25 cellular contexts compared by ENCODE assay signal in the genomic region with DNA sequence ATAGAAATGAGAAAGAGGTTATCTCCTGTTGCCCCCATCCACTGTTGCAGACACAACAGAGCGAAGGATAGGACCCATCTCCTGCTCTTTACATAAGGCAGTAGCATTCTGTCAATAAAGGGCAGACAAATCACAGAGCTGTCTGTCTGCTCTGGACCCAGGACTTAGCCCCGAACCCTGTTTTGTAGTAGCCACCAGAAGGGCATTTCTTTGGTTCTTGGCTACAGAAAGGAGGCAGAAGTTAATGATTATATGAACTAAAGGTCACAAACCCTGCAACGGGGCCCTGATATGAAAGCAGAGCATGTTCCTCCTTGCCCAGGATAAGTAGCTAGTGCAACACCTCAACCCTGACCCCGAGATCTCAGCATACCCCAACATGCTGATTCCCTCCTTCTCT.
A peak's percentile ranks its signal among the peaks of the same experiment; 100 is the strongest.
DNase-seq lines count a peak whose midpoint lies in the region; ATAC-seq, FAIRE-seq and TF ChIP-seq lines count a peak whose summit lies in the region.
"Had no signal": no experiment of that assay in that cellular context is flagged by ENCODE, and none has a peak within 500 bp of the region (broad histone marks: within the 10 kb centered on the region; RNA-seq: fewer than 3 reads in every experiment).

No MANE protein-coding gene starts in this region.

- POLR2A ChIA-PET in HepG2 (lab: Yijun Ruan, JAX), result no interaction called here

- H3K4me3 ChIP-seq in HepG2 (replicated peaks in 1 of 3; ENCODE audit: insufficient read depth in 1 of 3, low read depth in 2 of 3, low read length in 3 of 3) (no peak overlapping the region), Peyer's patch (no peak overlapping the region)
- H3K4me3 ChIP-seq: A549; BLaER1 treated with 17β-estradiol and CSF1 and Interleukin-3, amounts not matched to agents 10 nM and 100 nM; GM12878; GM23248 had no signal

- DNase-seq in HuH-7.5 (ENCODE audit: low spot score), result peak; percentile 4
- DNase-seq in HepG2 (ENCODE audit: low spot score), result peak; percentile 0
- DNase-seq in renal cortical epithelial cell (ENCODE audit: low read depth), result peak; percentile 0
- no peak for DNase-seq in activated CD8-positive, alpha-beta memory T cell treated with anti-CD3 and anti-CD28 coated beads, Interleukin-2, amount 10 ng/mL, durations not matched to agents 7 days and 5 days
- no peak for DNase-seq in Peyer's patch
- DNase-seq: 8988T; ACHN; AML-193; BE2C; CD4-positive, alpha-beta T cell; CD8-positive, alpha-beta memory T cell; DMS 273 treated with DMSO at 0.1 percent for 48 hours; DMS79; EL; GDM1; GM23248; H7; HCEC 1CT had no signal

- no peaks in the 10 kb centered on the region for H3K79me2 ChIP-seq in HepG2 (ENCODE audit: insufficient read depth, low read length)

- H3K4me1 ChIP-seq in HepG2 (ENCODE audit: insufficient read depth, low read length), result peaks cover 6% of the 10 kb centered on the region; the same call in 1 of the 2 replicates
- H3K4me1 ChIP-seq in Peyer's patch, result no peaks in the 10 kb centered on the region
- H3K4me1 ChIP-seq: A549; BE2C; BLaER1 treated with 17β-estradiol and CSF1 and Interleukin-3, amounts not matched to agents 10 nM and 100 nM had no signal

- H2AFZ ChIP-seq in HepG2 (ENCODE audit: low read length), result no peak overlapping the region
- H2AFZ ChIP-seq: GM23248 had no signal

- H3K4me1 Mint-ChIP-seq in activated CD8-positive, alpha-beta memory T cell treated with anti-CD3 and anti-CD28 coated beads, Interleukin-2, amount 10 ng/mL, durations not matched to agents 7 days and 5 days, result no peaks in the 10 kb centered on the region
- H3K4me1 Mint-ChIP-seq: CD14-positive monocyte; CD8-positive, alpha-beta memory T cell had no signal

- H3K27ac ChIP-seq in HepG2 (ENCODE audit: extremely low read length, insufficient read depth, low read length), result no peak overlapping the region
- no peak overlapping the region for H3K27ac ChIP-seq in Peyer's patch
- H3K27ac ChIP-seq: A549; BLaER1 treated with 17β-estradiol and CSF1 and Interleukin-3, amounts not matched to agents 10 nM and 100 nM; GM23248 had no signal

- H3K27ac Mint-ChIP-seq in activated CD8-positive, alpha-beta memory T cell treated with anti-CD3 and anti-CD28 coated beads, Interleukin-2, amount 10 ng/mL, durations not matched to agents 7 days and 5 days, result no peak overlapping the region
- H3K27ac Mint-ChIP-seq: CD4-positive, alpha-beta T cell; CD8-positive, alpha-beta memory T cell had no signal

- no peak for TF ChIP-seq CTCF in HepG2 (CRISPR knock-in tag; IDR thresholded peaks at IDR 0.05)
- TF ChIP-seq CTCF in Peyer's patch (IDR thresholded peaks at IDR 0.05), result no peak

- CTCF ChIA-PET in HepG2 (lab: Yijun Ruan, JAX; ENCODE audit: low intra/inter-chr PET ratio, low total read pairs), result no interaction called here
- CTCF ChIA-PET in activated CD8-positive, alpha-beta memory T cell treated with anti-CD3 and anti-CD28 coated beads, Interleukin-2, amount 10 ng/mL, durations not matched to agents 7 days and 5 days (lab: Charles Lee), result interaction anchor here (1.2 kb wide), 1 partner anchor 42 kb away, joined by 3 read pairs; no protein-coding TSS in a partner anchor

- peaks cover 14% of the 10 kb centered on the region for H3K9me3 Mint-ChIP-seq in activated CD8-positive, alpha-beta memory T cell treated with anti-CD3 and anti-CD28 coated beads, Interleukin-2, amount 10 ng/mL, durations not matched to agents 7 days and 5 days (ENCODE audit: low read depth)

- no peak overlapping the region for H3K9ac ChIP-seq in HepG2 (ENCODE audit: insufficient read depth, low read depth, low read length)
- H3K9ac ChIP-seq: BLaER1 treated with 17β-estradiol and CSF1 and Interleukin-3, amounts not matched to agents 10 nM and 100 nM; GM23248 had no signal

- H3K9me3 ChIP-seq in HepG2 (ENCODE audit: low read length), result peaks cover 5% of the 10 kb centered on the region; the same call in 1 of the 2 replicates
- peaks cover 0 to 6% (median 0%) of the 10 kb centered on the region in 4 donors for H3K9me3 ChIP-seq in Peyer's patch
- H3K9me3 ChIP-seq: A549, BE2C had no signal

- BruUV-seq in HepG2 (replicated peaks; lab: Mats Ljungman, UMichigan), result no TSS peak

- TF ChIP-seq POLR2A in HepG2 (IDR thresholded peaks at IDR 0.05; ENCODE audit: insufficient read depth in 1 of 2, low read depth in 2 of 2, low read length in 2 of 2) (no peak), Peyer's patch (IDR thresholded peaks at IDR 0.05) (no peak)

- no peak for FAIRE-seq in HepG2 (lab: Jason Lieb, UNC)
- FAIRE-seq: A549, D721Med, H1 had no signal

- no peaks in the 10 kb centered on the region for H3K27me3 Mint-ChIP-seq in activated CD8-positive, alpha-beta memory T cell treated with anti-CD3 and anti-CD28 coated beads, Interleukin-2, amount 10 ng/mL, durations not matched to agents 7 days and 5 days
- H3K27me3 Mint-ChIP-seq: CD4-positive, alpha-beta T cell had no signal

- H3K27me3 ChIP-seq in HepG2 (ENCODE audit: control insufficient read depth in 1 of 2, insufficient read depth in 2 of 2, low read length in 2 of 2) (no peaks in the 10 kb centered on the region), Peyer's patch (no peaks in the 10 kb centered on the region)
- H3K27me3 ChIP-seq: BE2C; BLaER1 treated with 17β-estradiol and CSF1 and Interleukin-3, amounts not matched to agents 10 nM and 100 nM had no signal

- TF ChIP-seq EP300 in HepG2 (IDR thresholded peaks at IDR 0.05; ENCODE audit: low read depth in 2 of 2, low read length in 2 of 2) (no peak), HepG2 (CRISPR knock-in tag; IDR thresholded peaks at IDR 0.05; ENCODE audit: borderline replicate concordance) (no peak)

- no peak for TF ChIP-seq RAD21 in HepG2 (CRISPR knock-in tag; IDR thresholded peaks at IDR 0.05)

- no peak overlapping the region for H3K4me2 ChIP-seq in HepG2 (ENCODE audit: low read depth, low read length)
- H3K4me2 ChIP-seq: A549; BLaER1 treated with 17β-estradiol and CSF1 and Interleukin-3, amounts not matched to agents 10 nM and 100 nM had no signal

- no peaks in the 10 kb centered on the region for H4K20me1 ChIP-seq in HepG2 (ENCODE audit: insufficient read depth, low read length)
- H4K20me1 ChIP-seq: BLaER1 treated with 17β-estradiol and CSF1 and Interleukin-3, amounts not matched to agents 10 nM and 100 nM had no signal

- 0% methylated on average over 4 of the region's 4 CpGs for WGBS in HepG2 (ENCODE audit: low lambda C conversion rate)

- intact Hi-C loops in HepG2 (cut with micrococcal nuclease; ENCODE audit: unreplicated experiment), result no loop called here

- in situ Hi-C loops in HepG2 (cut with HindIII; ENCODE audit: extremely low pct_ligation_motif_present, low pct_unique_long_range_greater_than_20kb), result no loop called here

- no peaks in the 10 kb centered on the region for H3K36me3 ChIP-seq in HepG2 (replicated peaks in 1 of 2; ENCODE audit: control insufficient read depth in 1 of 2, insufficient read depth in 2 of 2, low read length in 2 of 2)
- H3K36me3 ChIP-seq in Peyer's patch, result no peaks in the 10 kb centered on the region
- H3K36me3 ChIP-seq: BE2C; BLaER1 treated with 17β-estradiol and CSF1 and Interleukin-3, amounts not matched to agents 10 nM and 100 nM had no signal

- no peaks in the 10 kb centered on the region for H3K36me3 Mint-ChIP-seq in activated CD8-positive, alpha-beta memory T cell treated with anti-CD3 and anti-CD28 coated beads, Interleukin-2, amount 10 ng/mL, durations not matched to agents 7 days and 5 days
- H3K36me3 Mint-ChIP-seq: CD14-positive monocyte; CD8-positive, alpha-beta memory T cell had no signal

- no peak overlapping the region for H3K4me3 Mint-ChIP-seq in activated CD8-positive, alpha-beta memory T cell treated with anti-CD3 and anti-CD28 coated beads, Interleukin-2, amount 10 ng/mL, durations not matched to agents 7 days and 5 days
- H3K4me3 Mint-ChIP-seq: CD14-positive monocyte; CD4-positive, alpha-beta T cell; CD8-positive, alpha-beta memory T cell had no signal

- ATAC-seq in HepG2 (peak; percentile 58), HG03565 (IDR thresholded peaks at IDR 0.05; ENCODE audit: unreplicated experiment) (no peak)
- ATAC-seq in activated CD8-positive, alpha-beta memory T cell treated with anti-CD3 and anti-CD28 coated beads, Interleukin-2, amount 10 ng/mL, durations not matched to agents 7 days and 5 days, result no peak
- ATAC-seq: A549, GM12878 had no signal

TF ChIP-seq in HepG2, 621 proteins besides CTCF, POLR2A, EP300 and RAD21 (continues in another document):
- TF ChIP-seq MEIS1 (CRISPR knock-in tag; IDR thresholded peaks at IDR 0.05; ENCODE audit: borderline replicate concordance) (no peak), KDM1A (CRISPR knock-in tag; IDR thresholded peaks at IDR 0.05) (no peak)
- TF ChIP-seq, protein P1, sequence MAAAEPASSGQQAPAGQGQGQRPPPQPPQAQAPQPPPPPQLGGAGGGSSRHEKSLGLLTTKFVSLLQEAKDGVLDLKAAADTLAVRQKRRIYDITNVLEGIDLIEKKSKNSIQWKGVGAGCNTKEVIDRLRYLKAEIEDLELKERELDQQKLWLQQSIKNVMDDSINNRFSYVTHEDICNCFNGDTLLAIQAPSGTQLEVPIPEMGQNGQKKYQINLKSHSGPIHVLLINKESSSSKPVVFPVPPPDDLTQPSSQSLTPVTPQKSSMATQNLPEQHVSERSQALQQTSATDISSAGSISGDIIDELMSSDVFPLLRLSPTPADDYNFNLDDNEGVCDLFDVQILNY (CRISPR knock-in tag; conservative IDR thresholded peaks at IDR 0.05), result no peak

Comparison
In these comparisons a context has a peak if more than half of its experiments do, and no peak if none do; other contexts are left out.
1. DNase-seq: peak in HuH-7.5 (single experiment), HepG2 (single experiment) and renal cortical epithelial cell (single experiment); none in activated CD8-positive, alpha-beta memory T cell treated with anti-CD3 and anti-CD28 coated beads, Interleukin-2, amount 10 ng/mL, durations not matched to agents 7 days and 5 days (single experiment) and Peyer's patch (0 of 3).